In genomic region chr1:101260531-101260930, GRCh38 we compare ENCODE assay signal across 15 cellular contexts. TPM values are rescaled to one million over a fixed set of nuclear protein-coding genes. Genes with fewer than 3 reads are reported as not detected.
DNase-seq lines count a peak whose midpoint lies in the region; ATAC-seq and TF ChIP-seq lines count a peak whose summit lies in the region.
"Had no signal": no experiment of that assay in that cellular context is flagged by ENCODE, and none has a peak within 500 bp of the region (broad histone marks: within the 10 kb centered on the region; RNA-seq: fewer than 3 reads in every experiment).

No MANE protein-coding gene starts in this region.

- dilution Hi-C loops in IMR-90 (cut with HindIII; ENCODE audit: low sequenced_read_pairs, unreplicated experiment): no loop called here

- no peaks in the 10 kb centered on the region for H3K9me3 ChIP-seq in BLaER1 treated with 17β-estradiol and CSF1 and Interleukin-3, amounts not matched to agents 10 nM and 100 nM (replicated peaks in 1 of 11)
- no peaks in the 10 kb centered on the region for H3K9me3 ChIP-seq in IMR-90 (ENCODE audit: control insufficient read depth, insufficient read depth, low read length)
- no peaks in the 10 kb centered on the region for H3K9me3 ChIP-seq in adipocyte (ENCODE audit: control insufficient read depth, low read length)
- no peaks in the 10 kb centered on the region for H3K9me3 ChIP-seq in mesenchymal stem cell (ENCODE audit: control insufficient read depth, low read length)
- H3K9me3 ChIP-seq in Peyer's patch: no peaks in the 10 kb centered on the region
- H3K9me3 ChIP-seq: ovary had no signal

- H4K8ac ChIP-seq in IMR-90 (ENCODE audit: low read depth in 2 of 2, low read length in 2 of 2) (no peak overlapping the region), mesenchymal stem cell (ENCODE audit: low read length) (no peak overlapping the region)

- no peak for TF ChIP-seq RAD21 in IMR-90 (IDR thresholded peaks at IDR 0.05; ENCODE audit: low read length)

- WGBS in IMR-90 (ENCODE audit: extremely low coverage in 2 of 2, insufficient read length in 1 of 2), 2 experiments: no CpG with 5 or more reads among the region's 1 CpG
- WGBS in mesenchymal stem cell: no CpG with 5 or more reads among the region's 1 CpG

- H3K36me3 ChIP-seq in BLaER1 treated with 17β-estradiol and CSF1 and Interleukin-3, amounts not matched to agents 10 nM and 100 nM: no peaks in the 10 kb centered on the region
- H3K36me3 ChIP-seq in IMR-90 (ENCODE audit: control insufficient read depth, insufficient read depth, low read length) (no peaks in the 10 kb centered on the region), adipocyte (ENCODE audit: control insufficient read depth, insufficient read depth, low read length, severe bottlenecking) (no peaks in the 10 kb centered on the region), mesenchymal stem cell (ENCODE audit: control insufficient read depth in 1 of 2, insufficient read depth in 2 of 2, low read depth in 1 of 2, low read length in 2 of 2) (no peaks in the 10 kb centered on the region), Peyer's patch (no peaks in the 10 kb centered on the region)
- H3K36me3 ChIP-seq: ovary, WERI-Rb-1 had no signal

- CTCF ChIA-PET in IMR-90 (lab: Yijun Ruan, JAX): interaction anchor here (0.6 kb wide), 1 partner anchor 440 kb away, joined by 6 read pairs; no protein-coding TSS in a partner anchor

- peaks cover 17 to 93% (median 79%) of the 10 kb centered on the region in 10 experiments for H3K4me1 ChIP-seq in BLaER1 treated with 17β-estradiol and CSF1 and Interleukin-3, amounts not matched to agents 10 nM and 100 nM
- H3K4me1 ChIP-seq in IMR-90 (ENCODE audit: control insufficient read depth, insufficient read depth, low read length): peaks cover 2% of the 10 kb centered on the region
- peaks cover 21% of the 10 kb centered on the region for H3K4me1 ChIP-seq in adipocyte (ENCODE audit: control insufficient read depth, insufficient read depth, low read length)
- H3K4me1 ChIP-seq in mesenchymal stem cell (ENCODE audit: control insufficient read depth, insufficient read depth, low read depth, low read length): no peaks in the 10 kb centered on the region
- peaks cover 0 to 23% (median 4%) of the 10 kb centered on the region in 4 donors for H3K4me1 ChIP-seq in Peyer's patch

- TF ChIP-seq POLR2A in IMR-90 (IDR thresholded peaks at IDR 0.05; ENCODE audit: low read depth, low read length): no peak
- no peak for TF ChIP-seq POLR2A in Peyer's patch (IDR thresholded peaks at IDR 0.05)

- H3K56ac ChIP-seq in IMR-90 (ENCODE audit: extremely low read depth, insufficient read depth, low read length): no peak overlapping the region

- peak overlapping the region in 10 of 11 experiments; percentile 35 to 92 (median 74); a peak in 18 of 22 replicates for H3K4me2 ChIP-seq in BLaER1 treated with 17β-estradiol and CSF1 and Interleukin-3, amounts not matched to agents 10 nM and 100 nM
- H3K4me2 ChIP-seq in IMR-90 (ENCODE audit: low read depth, low read length): no peak overlapping the region
- no peak overlapping the region for H3K4me2 ChIP-seq in mesenchymal stem cell (ENCODE audit: low read length, poor library complexity, severe bottlenecking)

- 0 out of 20 replicates have a peak overlapping the region, but pooled peaks of 2 of the 10 experiments have one; percentile 9 to 23 for H3K4me3 ChIP-seq in BLaER1 treated with 17β-estradiol and CSF1 and Interleukin-3, amounts not matched to agents 10 nM and 100 nM
- H3K4me3 ChIP-seq in IMR-90 (ENCODE audit: insufficient read depth, low read depth, low read length) (no peak overlapping the region), adipocyte (ENCODE audit: low read length) (no peak overlapping the region), mesenchymal stem cell (ENCODE audit: insufficient read depth in 1 of 2, low read depth in 1 of 2, low read length in 2 of 2) (no peak overlapping the region), Peyer's patch (no peak overlapping the region), coronary artery (no peak overlapping the region)
- H3K4me3 ChIP-seq: ovary had no signal

- TF ChIP-seq CTCF in IMR-90 (conservative IDR thresholded peaks at IDR 0.05; ENCODE audit: low read depth, low read length) (no peak), Peyer's patch (IDR thresholded peaks at IDR 0.05) (no peak), coronary artery (IDR thresholded peaks at IDR 0.05) (no peak)

- H3K18ac ChIP-seq in IMR-90 (ENCODE audit: low read depth, low read length) (no peak overlapping the region), mesenchymal stem cell (ENCODE audit: low read depth in 1 of 2, low read length in 2 of 2) (no peak overlapping the region)

- no peak for ATAC-seq in IMR-90 (ENCODE audit: low read depth)
- no peak for ATAC-seq in HG03039 (IDR thresholded peaks at IDR 0.05; ENCODE audit: unreplicated experiment)

- H3K4ac ChIP-seq in IMR-90 (ENCODE audit: low read depth, low read length): no peak overlapping the region
- no peak overlapping the region for H3K4ac ChIP-seq in mesenchymal stem cell (ENCODE audit: low read depth in 1 of 2, low read length in 2 of 2)

- H3K23ac ChIP-seq in IMR-90 (ENCODE audit: low read depth, low read length) (no peak overlapping the region), mesenchymal stem cell (ENCODE audit: low read length in 2 of 2) (no peak overlapping the region)

- no TSS peak for BruUV-seq in IMR-90 (replicated peaks; lab: Mats Ljungman, UMichigan)

- H2BK120ac ChIP-seq in IMR-90 (ENCODE audit: low read depth, low read length): no peak overlapping the region
- no peak overlapping the region for H2BK120ac ChIP-seq in mesenchymal stem cell (ENCODE audit: low read depth, low read length)

- H3K9me1 ChIP-seq in IMR-90 (ENCODE audit: insufficient read depth, low read length): no peaks in the 10 kb centered on the region

- no peaks in the 10 kb centered on the region for H3K27me3 ChIP-seq in BLaER1 treated with 17β-estradiol and CSF1 and Interleukin-3, amounts not matched to agents 10 nM and 100 nM
- no peaks in the 10 kb centered on the region; the same call in 1 of the 2 replicates for H3K27me3 ChIP-seq in IMR-90 (ENCODE audit: control insufficient read depth, insufficient read depth, low read length)
- H3K27me3 ChIP-seq in adipocyte (replicated peaks; ENCODE audit: control insufficient read depth, insufficient read depth, low read length): no peaks in the 10 kb centered on the region
- H3K27me3 ChIP-seq in mesenchymal stem cell (ENCODE audit: control insufficient read depth in 1 of 2, insufficient read depth in 1 of 2, low read length in 2 of 2): no peaks in the 10 kb centered on the region
- no peaks in the 10 kb centered on the region for H3K27me3 ChIP-seq in Peyer's patch
- H3K27me3 ChIP-seq: ovary had no signal

- H3K79me1 ChIP-seq in IMR-90 (ENCODE audit: low read depth in 1 of 2, low read length in 2 of 2): no peaks in the 10 kb centered on the region
- H3K79me1 ChIP-seq in mesenchymal stem cell (replicated peaks; ENCODE audit: low read length, poor library complexity, severe bottlenecking): no peaks in the 10 kb centered on the region

- H4K20me1 ChIP-seq in BLaER1 treated with 17β-estradiol and CSF1 and Interleukin-3, amounts not matched to agents 10 nM and 100 nM: no peaks in the 10 kb centered on the region
- H4K20me1 ChIP-seq in IMR-90 (ENCODE audit: insufficient read depth, low read length): no peaks in the 10 kb centered on the region

- no peak overlapping the region for H2BK12ac ChIP-seq in mesenchymal stem cell (ENCODE audit: low read length in 2 of 2)

- peak overlapping the region in 7 of 11 experiments; percentile 52 to 86 (median 81); a peak in 13 of 22 replicates for H3K9ac ChIP-seq in BLaER1 treated with 17β-estradiol and CSF1 and Interleukin-3, amounts not matched to agents 10 nM and 100 nM
- H3K9ac ChIP-seq in IMR-90 (ENCODE audit: low read depth, low read length): no peak overlapping the region
- peak overlapping the region; percentile 56 for H3K9ac ChIP-seq in adipocyte (ENCODE audit: low read length)
- H3K9ac ChIP-seq in mesenchymal stem cell (ENCODE audit: low read length): peak overlapping the region; percentile 81

- no peak overlapping the region for H2BK20ac ChIP-seq in IMR-90 (ENCODE audit: low read depth, low read length)

- no peak overlapping the region for H4K5ac ChIP-seq in IMR-90 (ENCODE audit: low read depth, low read length)

- in situ Hi-C loops in IMR-90 (cut with MboI; ENCODE audit: low sequenced_read_pairs): no loop called here

- H4K91ac ChIP-seq in IMR-90 (ENCODE audit: insufficient read depth, low read depth, low read length): no peak overlapping the region
- no peak overlapping the region for H4K91ac ChIP-seq in mesenchymal stem cell (ENCODE audit: low read length)

- peak overlapping the region in 10 of 11 experiments; percentile 53 to 96 (median 89); a peak in 19 of 22 replicates for H3K27ac ChIP-seq in BLaER1 treated with 17β-estradiol and CSF1 and Interleukin-3, amounts not matched to agents 10 nM and 100 nM
- H3K27ac ChIP-seq in IMR-90 (ENCODE audit: insufficient read depth, low read length) (no peak overlapping the region), mesenchymal stem cell (ENCODE audit: low read length, poor library complexity, severe bottlenecking) (no peak overlapping the region), Peyer's patch (no peak overlapping the region), coronary artery (no peak overlapping the region)
- H3K27ac ChIP-seq: ovary, WERI-Rb-1 had no signal

- H2AFZ ChIP-seq in IMR-90 (replicated peaks; ENCODE audit: low read length, poor library complexity) (no peak overlapping the region), mesenchymal stem cell (ENCODE audit: low read depth, low read length) (no peak overlapping the region)

- DNase-seq in IMR-90: peak; percentile 8
- peak; percentile 10 for DNase-seq in adipocyte (ENCODE audit: low read depth)
- no peak for DNase-seq in mesenchymal stem cell
- DNase-seq in Peyer's patch: no peak
- no peak for DNase-seq in cortex of kidney (lab: John Stamatoyannopoulos, UW)
- DNase-seq in coronary artery (ENCODE audit: low spot score): no peak
- DNase-seq: central memory CD4-positive, alpha-beta T cell; HCEC 1CT; ovary; SHP77; stimulated activated CD8-positive, alpha-beta memory T cell treated with anti-CD3 and anti-CD28 coated beads, Interleukin-4, amount 100 ng/mL, for 48 hours; WERI-Rb-1 had no signal

- no peak overlapping the region for H2BK5ac ChIP-seq in IMR-90 (ENCODE audit: low read depth, low read length, poor library complexity, severe bottlenecking)
- H2BK5ac ChIP-seq in mesenchymal stem cell (ENCODE audit: low read depth, low read length, poor library complexity, severe bottlenecking): no peak overlapping the region

- POLR2A ChIA-PET in IMR-90 (lab: Charles Lee; ENCODE audit: unreplicated experiment): no interaction called here

- H2BK15ac ChIP-seq in IMR-90 (ENCODE audit: low read depth, low read length) (no peak overlapping the region), mesenchymal stem cell (ENCODE audit: low read depth, poor library complexity, severe bottlenecking) (no peak overlapping the region)

- H2AK5ac ChIP-seq in IMR-90 (ENCODE audit: low read depth, low read length) (no peak overlapping the region; the same call in 1 of the 2 replicates), mesenchymal stem cell (ENCODE audit: low read length, severe bottlenecking) (no peak overlapping the region)

- H2AK9ac ChIP-seq in IMR-90 (replicated peaks; ENCODE audit: low read depth, low read length, poor library complexity): no peak overlapping the region

- H3K14ac ChIP-seq in IMR-90 (replicated peaks; ENCODE audit: low read depth, low read length) (no peak overlapping the region), mesenchymal stem cell (ENCODE audit: low read length in 2 of 2) (no peak overlapping the region)

- intact Hi-C loops in IMR-90 (cut with micrococcal nuclease): no loop called here

RNA-seq across cellular contexts. Expression of gene S1PR1, which starts 23.7 kb away (rescaled TPM):
- total RNA-seq in IMR-90 (2012; rRNA removed) (12.5 and 12.9 TPM in 2 replicates), Peyer's patch (10 to 100 TPM in 3 of 4 donors, 1 to 10 TPM in 1; 3.0 to 27.2 (median 19.3) TPM)
- 14.1 and 15.6 TPM in 2 replicates for polyA plus RNA-seq in IMR-90 (2012; rRNA removed)
- 6.3 and 10.1 TPM in 2 replicates for polyA plus RNA-seq in IMR-90 (2012; cell fraction: cytosol; rRNA removed)
- polyA plus RNA-seq in IMR-90 (2012; cell fraction: nucleus; rRNA removed; ENCODE audit: low replicate concordance): 6.1 TPM in 2 replicates
- 3.3 TPM for polyA plus RNA-seq in mesenchymal stem cell (2013, experiment 1 of 2)
- polyA plus RNA-seq in mesenchymal stem cell (2013, experiment 2 of 2): 3.9 TPM
- total RNA-seq: HT-29 had no signal

Comparison
In these comparisons a context has a peak if more than half of its experiments do, and no peak if none do; other contexts are left out.
1. H3K27ac ChIP-seq: peak in BLaER1 treated with 17β-estradiol and CSF1 and Interleukin-3, amounts not matched to agents 10 nM and 100 nM (10 of 11); none in IMR-90 (single experiment), mesenchymal stem cell (single experiment), Peyer's patch (0 of 4) and coronary artery (0 of 2).
2. H3K4me2 ChIP-seq: peak in BLaER1 treated with 17β-estradiol and CSF1 and Interleukin-3, amounts not matched to agents 10 nM and 100 nM (10 of 11); none in IMR-90 (single experiment) and mesenchymal stem cell (single experiment).
3. DNase-seq: peak in IMR-90 (single experiment) and adipocyte (single experiment); none in mesenchymal stem cell (single experiment), Peyer's patch (0 of 3), cortex of kidney (single experiment) and coronary artery (single experiment).